Comparison of ENCODE assay signal across 20 cellular contexts in genomic region chr6:3729603-3730344, GRCh38.
"Had no signal": no experiment of that assay in that cellular context is flagged by ENCODE, and none has a peak within 500 bp of the region (broad histone marks: within the 10 kb centered on the region; RNA-seq: fewer than 3 reads in every experiment).

No MANE protein-coding gene starts in this region.

- H3K4me3 ChIP-seq: colonic mucosa, esophagus squamous epithelium, lower lobe of right lung, prostate gland, sigmoid colon, thoracic aorta, transverse colon, upper lobe of right lung, uterus had no signal

- FAIRE-seq: endometrium had no signal

- H3K9me3 ChIP-seq: colonic mucosa, esophagus squamous epithelium, neutrophil, prostate gland, sigmoid colon, thoracic aorta, transverse colon, upper lobe of right lung, uterus had no signal

- H3K4me1 ChIP-seq: colonic mucosa, uterus had no signal

- DNase-seq: colonic mucosa; effector memory CD4-positive, alpha-beta T cell; erythroblast; esophagus squamous epithelium; foreskin melanocyte; left ventricle myocardium superior; lower lobe of right lung; naive thymus-derived CD8-positive, alpha-beta T cell; right cardiac atrium; stimulated activated CD4-positive, alpha-beta T cell treated with anti-CD3 and anti-CD28 coated beads, Interleukin-15, amount 100 ng/mL, for 24 hours; stimulated activated CD4-positive, alpha-beta T cell treated with anti-CD3 and anti-CD28 coated beads, Interleukin-2, amount 100 ng/mL, for 48 hours; stimulated activated naive B cell treated with anti-CD40 and anti-IgM and Interleukin-4, amounts not matched to agents 10 μg/mL and 1 μg/mL and 100 μg/mL, for 72 hours; transverse colon; upper lobe of right lung; uterus had no signal

- H3K36me3 ChIP-seq: colonic mucosa, neutrophil, prostate gland, transverse colon, uterus had no signal

- ATAC-seq: left ventricle myocardium superior; lower lobe of right lung; naive thymus-derived CD8-positive, alpha-beta T cell; right cardiac atrium; stimulated activated naive B cell treated with anti-CD40 and anti-IgM and Interleukin-4, amounts not matched to agents 10 μg/mL and 1 μg/mL and 100 μg/mL, for 72 hours; upper lobe of right lung had no signal

- H3K27me3 ChIP-seq: colonic mucosa, esophagus squamous epithelium, neutrophil, sigmoid colon, transverse colon, upper lobe of right lung, uterus had no signal
